ENCODE assay signal across 16 cellular contexts in genomic region chr7:69504733-69505132, GRCh38.
"Had no signal": no experiment of that assay in that cellular context is flagged by ENCODE, and none has a peak within 500 bp of the region (broad histone marks: within the 10 kb centered on the region; RNA-seq: fewer than 3 reads in every experiment).

No MANE protein-coding gene starts in this region.

- H3K9me3 ChIP-seq: esophagus squamous epithelium, gastroesophageal sphincter, mucosa of descending colon, ovary had no signal

- H3K4me3 ChIP-seq: esophagus squamous epithelium, gastroesophageal sphincter, mucosa of descending colon, ovary had no signal

- DNase-seq: effector memory CD8-positive, alpha-beta T cell; esophagus squamous epithelium; foreskin fibroblast; glutamatergic neuron; immature natural killer cell; kidney; mucosa of descending colon; naive thymus-derived CD8-positive, alpha-beta T cell; nucleus accumbens; ovary; right cardiac atrium; small intestine; stimulated activated CD4-positive, alpha-beta T cell treated with anti-CD3 and anti-CD28 coated beads, Interleukin-12 subunit alpha, Interleukin-12 subunit beta, amount 100 ng/mL, for 4 hours; stimulated activated naive CD4-positive, alpha-beta T cell treated with Interleukin-2 at 50 U/mL for 16 hours had no signal

- H3K36me3 ChIP-seq: esophagus squamous epithelium, gastroesophageal sphincter, ovary had no signal

- H3K4me1 ChIP-seq: esophagus squamous epithelium, gastroesophageal sphincter had no signal

- H3K27me3 ChIP-seq: gastroesophageal sphincter, ovary had no signal

- ATAC-seq: effector memory CD8-positive, alpha-beta T cell; gastroesophageal sphincter; mucosa of descending colon; naive thymus-derived CD8-positive, alpha-beta T cell; right cardiac atrium had no signal

- H3K27ac ChIP-seq: epithelial cell of prostate, esophagus squamous epithelium, gastroesophageal sphincter, ovary had no signal
